29 cellular contexts compared by ENCODE assay signal in genomic region chr21:25710550-25710949, GRCh38.
"Had no signal": no experiment of that assay in that cellular context is flagged by ENCODE, and none has a peak within 500 bp of the region (broad histone marks: within the 10 kb centered on the region; RNA-seq: fewer than 3 reads in every experiment).

No MANE protein-coding gene starts in this region.

- H3K9me3 Mint-ChIP-seq: naive B cell; naive thymus-derived CD8-positive, alpha-beta T cell; neural progenitor cell; stimulated activated memory B cell treated with anti-CD40 and anti-IgM and Interleukin-4, amounts not matched to agents 10 μg/mL and 1 μg/mL and 100 μg/mL, for 72 hours; stimulated activated naive CD8-positive, alpha-beta T cell treated with anti-CD3 and anti-CD28 coated beads, Interleukin-15, amount 100 ng/mL, for 72 hours; type B pancreatic cell had no signal

- DNase-seq: naive B cell; naive thymus-derived CD8-positive, alpha-beta T cell; occipital lobe; ovary; posterior cingulate gyrus; retina; right lobe of liver; sigmoid colon; small intestine; stimulated activated CD4-positive, alpha-beta T cell treated with anti-CD3 and anti-CD28 coated beads, Interleukin-15, amount 100 ng/mL, for 24 hours; stimulated activated CD4-positive, alpha-beta T cell treated with anti-CD3 and anti-CD28 coated beads, Interleukin-2, amount 100 ng/mL, for 24 hours; stimulated activated CD4-positive, alpha-beta T cell treated with anti-CD3 and anti-CD28 coated beads, Interleukin-2, amount 100 ng/mL, for 48 hours; stimulated activated CD4-positive, alpha-beta T cell treated with anti-CD3 and anti-CD28 coated beads, Interleukin-4, amount 100 ng/mL, for 24 hours; stimulated activated naive CD4-positive, alpha-beta T cell; stimulated activated naive CD8-positive, alpha-beta T cell treated with anti-CD3 and anti-CD28 coated beads, Interleukin-15, amount 100 ng/mL, for 72 hours; stimulated activated naive CD8-positive, alpha-beta T cell treated with anti-CD3 and anti-CD28 coated beads, Interleukin-15, Interleukin-2, amounts not matched to agents 100 U/mL and 50 U/mL, for 24 hours; substantia nigra; testis; tibial artery; transverse colon; upper lobe of right lung; uterus had no signal

- H3K4me3 ChIP-seq: neural progenitor cell, ovary, prostate gland, right atrium auricular region, right lobe of liver, sigmoid colon, suprapubic skin, testis, tibial artery, transverse colon, upper lobe of right lung, uterus had no signal

- H3K9ac ChIP-seq: neural progenitor cell, parathyroid adenoma had no signal

- H3K36me3 ChIP-seq: neural progenitor cell, ovary, prostate gland, transverse colon, upper lobe of right lung, uterus had no signal

- H3K36me3 Mint-ChIP-seq: naive B cell; stimulated activated memory B cell treated with anti-CD40 and anti-IgM and Interleukin-4, amounts not matched to agents 10 μg/mL and 1 μg/mL and 100 μg/mL, for 72 hours; type B pancreatic cell had no signal

- ATAC-seq: naive thymus-derived CD8-positive, alpha-beta T cell; right lobe of liver; stimulated activated memory B cell treated with anti-CD40 and anti-IgM and Interleukin-4, amounts not matched to agents 10 μg/mL and 1 μg/mL and 100 μg/mL, for 72 hours; stimulated activated naive CD8-positive, alpha-beta T cell treated with anti-CD3 and anti-CD28 coated beads, Interleukin-15, amount 100 ng/mL, for 72 hours; stimulated activated naive CD8-positive, alpha-beta T cell treated with anti-CD3 and anti-CD28 coated beads, Interleukin-15, Interleukin-2, amounts not matched to agents 100 U/mL and 50 U/mL, for 24 hours; upper lobe of right lung had no signal

- H3K27ac Mint-ChIP-seq: neural progenitor cell; stimulated activated memory B cell treated with anti-CD40 and anti-IgM and Interleukin-4, amounts not matched to agents 10 μg/mL and 1 μg/mL and 100 μg/mL, for 72 hours; stimulated activated naive CD8-positive, alpha-beta T cell treated with anti-CD3 and anti-CD28 coated beads, Interleukin-15, amount 100 ng/mL, for 72 hours; type B pancreatic cell had no signal

- H3K27me3 Mint-ChIP-seq: naive B cell; naive thymus-derived CD8-positive, alpha-beta T cell; stimulated activated memory B cell treated with anti-CD40 and anti-IgM and Interleukin-4, amounts not matched to agents 10 μg/mL and 1 μg/mL and 100 μg/mL, for 72 hours; stimulated activated naive CD8-positive, alpha-beta T cell treated with anti-CD3 and anti-CD28 coated beads, Interleukin-15, amount 100 ng/mL, for 72 hours; type B pancreatic cell had no signal

- H3K4me3 Mint-ChIP-seq: naive B cell; naive thymus-derived CD8-positive, alpha-beta T cell; neural progenitor cell; stimulated activated memory B cell treated with anti-CD40 and anti-IgM and Interleukin-4, amounts not matched to agents 10 μg/mL and 1 μg/mL and 100 μg/mL, for 72 hours; stimulated activated naive CD8-positive, alpha-beta T cell treated with anti-CD3 and anti-CD28 coated beads, Interleukin-15, amount 100 ng/mL, for 72 hours; type B pancreatic cell had no signal

- H3K4me1 Mint-ChIP-seq: naive B cell; neural progenitor cell; stimulated activated memory B cell treated with anti-CD40 and anti-IgM and Interleukin-4, amounts not matched to agents 10 μg/mL and 1 μg/mL and 100 μg/mL, for 72 hours; stimulated activated naive CD8-positive, alpha-beta T cell treated with anti-CD3 and anti-CD28 coated beads, Interleukin-15, amount 100 ng/mL, for 72 hours had no signal

- H3K27ac ChIP-seq: neural progenitor cell, ovary, parathyroid adenoma, prostate gland, right atrium auricular region, right lobe of liver, sigmoid colon, suprapubic skin, testis, tibial artery, transverse colon, upper lobe of right lung, uterus had no signal

- H3K79me2 ChIP-seq: parathyroid adenoma had no signal

- H3K4me1 ChIP-seq: neural progenitor cell, parathyroid adenoma, prostate gland, right atrium auricular region, right lobe of liver, sigmoid colon, suprapubic skin, testis, tibial artery, transverse colon, upper lobe of right lung, uterus had no signal

- H3K27me3 ChIP-seq: neural progenitor cell, ovary, right atrium auricular region, right lobe of liver, sigmoid colon, suprapubic skin, testis, tibial artery, transverse colon, upper lobe of right lung, uterus had no signal

- H3K4me2 ChIP-seq: neural progenitor cell had no signal
